Comparison of ENCODE assay signal across 8 cellular contexts in genomic region chr14:32077081-32078029, GRCh38. TPM values are rescaled to one million over a fixed set of nuclear protein-coding genes. Genes with fewer than 3 reads are reported as not detected.
DNase-seq lines count a peak whose midpoint lies in the region; TF ChIP-seq lines count a peak whose summit lies in the region.

ARHGAP5 (plus strand) TSS chr14:32077304; CDS start chr14:32090670, 13,366 bp downstream.

- peaks cover 4 to 36% (median 19%) of the 10 kb centered on the region in 4 donors for H3K4me1 ChIP-seq in liver (ENCODE audit: control insufficient read depth in 4 of 4, insufficient read depth in 4 of 4, low read length in 3 of 4)

- POLR2A ChIA-PET in HEK293T (lab: Yijun Ruan, JAX) = interaction anchor here (0.6 to 1.8 kb wide), 20 partner anchors 8 to 177 kb away, joined by 3 to 14 read pairs (median 4); partner anchors contain the start of gene RNU6-8

- H3K9ac ChIP-seq in liver (ENCODE audit: low read depth in 1 of 2, low read length in 2 of 2) = peak within 1 kb of the TSS; percentile 96 to 97

- TF ChIP-seq CTCF in GM12864 (IDR thresholded peaks at IDR 0.05; ENCODE audit: low read depth, low read length, missing control alignments) = peak; percentile 14
- no peak for TF ChIP-seq CTCF in coronary artery (IDR thresholded peaks at IDR 0.05)
- TF ChIP-seq CTCF in liver (IDR thresholded peaks at IDR 0.05; ENCODE audit: low read depth, low read length, missing input control) = no peak

- WGBS in liver = under 1% methylated on average over 98 of the region's 98 CpGs

- no peak for TF ChIP-seq RAD21 in liver (IDR thresholded peaks at IDR 0.05)

- CTCF ChIA-PET in HEK293T (lab: Yijun Ruan, JAX) = no interaction called here

- no peaks in the 10 kb centered on the region for H3K36me3 ChIP-seq in liver (ENCODE audit: control insufficient read depth in 4 of 4, insufficient read depth in 3 of 4, low read depth in 1 of 4, low read length in 3 of 4)

- H3K27ac ChIP-seq in coronary artery (peak within 1 kb of the TSS; percentile 98 to 100), liver (ENCODE audit: low read depth in 1 of 2, low read length in 2 of 2) (peak within 1 kb of the TSS; percentile 95 to 98)

- H3K4me3 ChIP-seq in GM12864 (ENCODE audit: low read depth, low read length) = peak within 1 kb of the TSS; percentile 91
- H3K4me3 ChIP-seq in coronary artery = peak within 1 kb of the TSS; percentile 93
- H3K4me3 ChIP-seq in liver (ENCODE audit: low read depth in 1 of 3, low read length in 3 of 3) = peak within 1 kb of the TSS; percentile 79 to 95 (median 93)

- no peaks in the 10 kb centered on the region for H3K9me3 ChIP-seq in liver (ENCODE audit: control insufficient read depth in 4 of 4, low read length in 3 of 4)

- DNase-seq in GM12864 (ENCODE audit: low read depth) (no peak), HEK293T (ENCODE audit: extremely low spot score) (peak; percentile 23), NCI-H1105 (lab: John Stamatoyannopoulos, UW) (peak; percentile 85), coronary artery (ENCODE audit: low spot score) (peak; percentile 80), superior temporal gyrus (ENCODE audit: extremely low spot score) (no peak)
- peak; percentile 9 to 47 for DNase-seq in activated CD4-positive, alpha-beta T cell treated with anti-CD3 and anti-CD28 coated beads for 24 hours (ENCODE audit: low read depth in 2 of 2)
- DNase-seq in stimulated activated CD4-positive, alpha-beta T cell treated with anti-CD3 and anti-CD28 coated beads, Interleukin-4, amount 100 ng/mL, for 48 hours (ENCODE audit: low read depth in 2 of 2) = peak; percentile 18 to 23

- H3K27me3 ChIP-seq in liver (ENCODE audit: control insufficient read depth in 4 of 4, insufficient read depth in 4 of 4, low read length in 3 of 4) = no peaks in the 10 kb centered on the region

TF ChIP-seq in HEK293T, 16 proteins besides CTCF, POLR2A, EP300 and RAD21:
- TF ChIP-seq SUZ12 (IDR thresholded peaks at IDR 0.05) (no peak), LEF1 (IDR thresholded peaks at IDR 0.05; ENCODE audit: borderline replicate concordance) (0 out of 2 replicates have a peak, but pooled peaks have one; percentile 63)

TF ChIP-seq in liver, 16 proteins besides CTCF, POLR2A, EP300 and RAD21:
- TF ChIP-seq YY1 (IDR thresholded peaks at IDR 0.05) = peak; percentile 66
- no peak for TF ChIP-seq FOXA1 (IDR thresholded peaks at IDR 0.05)
- TF ChIP-seq SP1 (IDR thresholded peaks at IDR 0.05) = no peak
- TF ChIP-seq ZBTB33 (IDR thresholded peaks at IDR 0.05) = no peak

RNA-seq across cellular contexts. Expression of gene ARHGAP5, which starts in this region (rescaled TPM):
- total RNA-seq in liver = 10 to 100 TPM; 46.8 to 48.7 TPM
- polyA plus RNA-seq in liver = 10 to 100 TPM in 1 of 2 donors, 1 to 10 TPM in 1; 9.6 to 11.2 TPM

Comparison
In these comparisons a context has a peak if more than half of its experiments do, and no peak if none do; other contexts are left out.
1. DNase-seq: peak in HEK293T (single experiment), NCI-H1105 (single experiment), activated CD4-positive, alpha-beta T cell treated with anti-CD3 and anti-CD28 coated beads for 24 hours (2 of 2), coronary artery (single experiment) and stimulated activated CD4-positive, alpha-beta T cell treated with anti-CD3 and anti-CD28 coated beads, Interleukin-4, amount 100 ng/mL, for 48 hours (2 of 2); none in GM12864 (single experiment) and superior temporal gyrus (single experiment).
2. Peak in every context shown above with its lines, with median percentiles within 50 percentile points of each other: H3K4me3 ChIP-seq.